In genomic region chr7:75966209-75966961, GRCh38 we compare ENCODE assay signal across 1 cellular context.
TF ChIP-seq lines count a peak whose summit lies in the region.

No MANE protein-coding gene starts in this region.

TF ChIP-seq in IMR-90, 13 proteins besides CTCF, POLR2A, EP300 and RAD21 (continued from another document):
- TF ChIP-seq USF2 (IDR thresholded peaks at IDR 0.05; ENCODE audit: low read depth, low read length): no peak
